Comparison of ENCODE assay signal across 21 cellular contexts in genomic region chr6:33782561-33782960, GRCh38. TPM values are rescaled to one million over a fixed set of nuclear protein-coding genes. Genes with fewer than 3 reads are reported as not detected.
A peak's percentile ranks its signal among the peaks of the same experiment; 100 is the strongest.
DNase-seq lines count a peak whose midpoint lies in the region; ATAC-seq and TF ChIP-seq lines count a peak whose summit lies in the region.
"Had no signal": no experiment of that assay in that cellular context is flagged by ENCODE, and none has a peak within 500 bp of the region (broad histone marks: within the 10 kb centered on the region; RNA-seq: fewer than 3 reads in every experiment).

No MANE protein-coding gene starts in this region.

- H3K9me2 ChIP-seq in GM23338 (ENCODE audit: insufficient read depth) = no peaks in the 10 kb centered on the region

- H3K27ac ChIP-seq in ACC112 (ENCODE audit: low read depth, low read length) = peak overlapping the region; percentile 55
- H3K27ac ChIP-seq in GM23338 (ENCODE audit: low read depth) = peak overlapping the region; percentile 92
- peak overlapping the region; percentile 78 for H3K27ac ChIP-seq in RWPE2 (ENCODE audit: poor library complexity, severe bottlenecking)
- peak overlapping the region; percentile 23 for H3K27ac ChIP-seq in epithelial cell of prostate
- H3K27ac ChIP-seq: thoracic aorta had no signal

- no peaks in the 10 kb centered on the region for H3K9me3 Mint-ChIP-seq in GM23338
- H3K9me3 Mint-ChIP-seq: CD4-positive, alpha-beta T cell; T-cell had no signal

- peaks cover 4% of the 10 kb centered on the region; the same call in 1 of the 2 replicates for H3F3A ChIP-seq in GM23338 (replicated peaks; ENCODE audit: low read depth)

- no peaks in the 10 kb centered on the region for H3K9me3 ChIP-seq in RWPE2 (ENCODE audit: severe bottlenecking)
- H3K9me3 ChIP-seq: thoracic aorta had no signal

- peak overlapping the region; percentile 15; the same call in 1 of the 2 replicates for H3K4me2 ChIP-seq in GM23338

- DNase-seq in GM23338 (ENCODE audit: low spot score) (no peak), RWPE2 (ENCODE audit: low spot score) (no peak), epithelial cell of prostate (ENCODE audit: low read depth, low spot score) (no peak), COLO668 (lab: John Stamatoyannopoulos, UW; ENCODE audit: unreplicated experiment) (no peak), NCI-H187 treated with DMSO at 0.1 percent for 48 hours (lab: John Stamatoyannopoulos, UW) (no peak), GF-D8 (lab: John Stamatoyannopoulos, UW) (no peak)
- DNase-seq in activated effector memory CD4-positive, alpha-beta T cell treated with anti-CD3 and anti-CD28 coated beads, Interleukin-2, amount 50 U/mL, for 16 hours = no peak
- DNase-seq: CD4-positive, alpha-beta T cell; foreskin melanocyte; hypothalamus; Kasumi-1; NCI-H1092 treated with DMSO at 0.1 percent for 48 hours; NCI-H2107; SHP77 treated with DMSO at 0.1 percent for 48 hours; T-cell had no signal

- peak overlapping the region; percentile 95 for H3K27ac Mint-ChIP-seq in GM23338
- H3K27ac Mint-ChIP-seq: CD4-positive, alpha-beta T cell; T-cell had no signal

- H3K4me3 ChIP-seq in ACC112 (ENCODE audit: low read depth, low read length) (no peak overlapping the region), GM23338 (no peak overlapping the region), RWPE2 (ENCODE audit: severe bottlenecking) (no peak overlapping the region)
- H3K4me3 ChIP-seq: thoracic aorta had no signal

- H3K27me3 Mint-ChIP-seq in GM23338 (ENCODE audit: insufficient read depth, low read depth, poor library complexity) = peaks cover 10% of the 10 kb centered on the region
- H3K27me3 Mint-ChIP-seq: CD4-positive, alpha-beta T cell; T-cell had no signal

- H3K36me3 ChIP-seq in ACC112 (ENCODE audit: insufficient read depth, low read length) (peaks cover 36% of the 10 kb centered on the region), GM23338 (ENCODE audit: insufficient read depth) (peaks cover 18% of the 10 kb centered on the region), RWPE2 (ENCODE audit: low read depth) (peaks cover 73% of the 10 kb centered on the region)

- peaks cover 11% of the 10 kb centered on the region; the same call in 1 of the 2 replicates for H4K20me1 ChIP-seq in GM23338 (replicated peaks; ENCODE audit: insufficient read depth)

- H2AFZ ChIP-seq in ACC112 (ENCODE audit: low read length, unreplicated experiment) = no peak overlapping the region
- H2AFZ ChIP-seq in GM23338 = no peak overlapping the region

- H3K27me3 ChIP-seq in ACC112 (ENCODE audit: insufficient read depth, low read length) (no peaks in the 10 kb centered on the region), GM23338 (ENCODE audit: insufficient read depth) (no peaks in the 10 kb centered on the region), RWPE2 (ENCODE audit: insufficient read depth, poor library complexity, severe bottlenecking) (no peaks in the 10 kb centered on the region)

- ATAC-seq in GM23338 (no peak), RWPE2 (ENCODE audit: low read depth) (no peak)
- ATAC-seq: T-cell had no signal

- TF ChIP-seq CTCF in GM23338 (conservative IDR thresholded peaks at IDR 0.05; ENCODE audit: low read depth in 2 of 2) (no peak), RWPE2 (IDR thresholded peaks at IDR 0.05; ENCODE audit: poor library complexity, severe bottlenecking) (no peak)

- H3K79me2 ChIP-seq in ACC112 (ENCODE audit: control insufficient read depth, insufficient read depth, low read length, unreplicated experiment) (peaks cover 34% of the 10 kb centered on the region), GM23338 (replicated peaks; ENCODE audit: insufficient read depth) (peaks cover 29% of the 10 kb centered on the region)

- H3K4me1 ChIP-seq in ACC112 (ENCODE audit: control insufficient read depth, insufficient read depth, low read length, unreplicated experiment) (peaks cover 58% of the 10 kb centered on the region), GM23338 (ENCODE audit: insufficient read depth) (peaks cover 65% of the 10 kb centered on the region), RWPE2 (ENCODE audit: insufficient read depth, poor library complexity, severe bottlenecking) (peaks cover 21% of the 10 kb centered on the region)

- peaks cover 69% of the 10 kb centered on the region for H3K36me3 Mint-ChIP-seq in GM23338 (ENCODE audit: low read depth)

- peak overlapping the region; percentile 30; the same call in 1 of the 3 replicates for H3K4me3 Mint-ChIP-seq in GM23338
- H3K4me3 Mint-ChIP-seq: CD4-positive, alpha-beta T cell; T-cell had no signal

- peaks cover 80% of the 10 kb centered on the region for H3K4me1 Mint-ChIP-seq in GM23338

TF ChIP-seq in GM23338, 12 proteins besides CTCF, POLR2A, EP300 and RAD21 (continues in another document):
- TF ChIP-seq ZNF114 (CRISPR knock-in tag; IDR thresholded peaks at IDR 0.05) (no peak), POLR2AphosphoS5 (IDR thresholded peaks at IDR 0.05; ENCODE audit: low read depth) (no peak), NANOG (IDR thresholded peaks at IDR 0.05; ENCODE audit: borderline replicate concordance) (no peak)
- TF ChIP-seq, protein P1, sequence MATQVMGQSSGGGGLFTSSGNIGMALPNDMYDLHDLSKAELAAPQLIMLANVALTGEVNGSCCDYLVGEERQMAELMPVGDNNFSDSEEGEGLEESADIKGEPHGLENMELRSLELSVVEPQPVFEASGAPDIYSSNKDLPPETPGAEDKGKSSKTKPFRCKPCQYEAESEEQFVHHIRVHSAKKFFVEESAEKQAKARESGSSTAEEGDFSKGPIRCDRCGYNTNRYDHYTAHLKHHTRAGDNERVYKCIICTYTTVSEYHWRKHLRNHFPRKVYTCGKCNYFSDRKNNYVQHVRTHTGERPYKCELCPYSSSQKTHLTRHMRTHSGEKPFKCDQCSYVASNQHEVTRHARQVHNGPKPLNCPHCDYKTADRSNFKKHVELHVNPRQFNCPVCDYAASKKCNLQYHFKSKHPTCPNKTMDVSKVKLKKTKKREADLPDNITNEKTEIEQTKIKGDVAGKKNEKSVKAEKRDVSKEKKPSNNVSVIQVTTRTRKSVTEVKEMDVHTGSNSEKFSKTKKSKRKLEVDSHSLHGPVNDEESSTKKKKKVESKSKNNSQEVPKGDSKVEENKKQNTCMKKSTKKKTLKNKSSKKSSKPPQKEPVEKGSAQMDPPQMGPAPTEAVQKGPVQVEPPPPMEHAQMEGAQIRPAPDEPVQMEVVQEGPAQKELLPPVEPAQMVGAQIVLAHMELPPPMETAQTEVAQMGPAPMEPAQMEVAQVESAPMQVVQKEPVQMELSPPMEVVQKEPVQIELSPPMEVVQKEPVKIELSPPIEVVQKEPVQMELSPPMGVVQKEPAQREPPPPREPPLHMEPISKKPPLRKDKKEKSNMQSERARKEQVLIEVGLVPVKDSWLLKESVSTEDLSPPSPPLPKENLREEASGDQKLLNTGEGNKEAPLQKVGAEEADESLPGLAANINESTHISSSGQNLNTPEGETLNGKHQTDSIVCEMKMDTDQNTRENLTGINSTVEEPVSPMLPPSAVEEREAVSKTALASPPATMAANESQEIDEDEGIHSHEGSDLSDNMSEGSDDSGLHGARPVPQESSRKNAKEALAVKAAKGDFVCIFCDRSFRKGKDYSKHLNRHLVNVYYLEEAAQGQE (IDR thresholded peaks at IDR 0.05; ENCODE audit: unreplicated experiment) = no peak

RNA-seq across cellular contexts. Expression of gene LEMD2, which starts 6.4 kb away (rescaled TPM):
- 55.6 and 64.7 TPM in 2 replicates for total RNA-seq in GM23338 (2014; rRNA removed; shearing (Covaris generic))
- polyA plus RNA-seq in GM23338 (2016; fragmentation: Nextera tagmentation; extraction: Ambion mirVana) = 28.6 and 32.0 TPM in 2 replicates

RNA-seq across cellular contexts. Expression of gene MLN, which starts 21.2 kb away (rescaled TPM):
- total RNA-seq in GM23338 (2014; rRNA removed; shearing (Covaris generic)) = not detected in 2 replicates
- not detected in 2 replicates for polyA plus RNA-seq in GM23338 (2016; fragmentation: Nextera tagmentation; extraction: Ambion mirVana)
- total RNA-seq: bronchial epithelial cell; CD4-positive, alpha-beta T cell; dermis blood vessel endothelial cell; epithelial cell of proximal tubule; mesenteric fat pad; T-cell; thoracic aorta had no signal

RNA-seq across cellular contexts. Expression of gene IP6K3, which starts 35.9 kb away (rescaled TPM):
- total RNA-seq in GM23338 (2014; rRNA removed; shearing (Covaris generic)) = 0.14 TPM in 1 of 2 replicates, not detected in the other
- 0.16 TPM in 2 replicates for polyA plus RNA-seq in GM23338 (2016; fragmentation: Nextera tagmentation; extraction: Ambion mirVana)
- total RNA-seq: CD4-positive, alpha-beta T cell; T-cell had no signal

Comparison
In these comparisons a context has a peak if more than half of its experiments do, and no peak if none do; other contexts are left out.
1. H3K27ac ChIP-seq: peak in every context shown above with its lines; median percentile 92 in GM23338; 78 in RWPE2; 55 in ACC112; 23 in epithelial cell of prostate.